In the genomic region with DNA sequence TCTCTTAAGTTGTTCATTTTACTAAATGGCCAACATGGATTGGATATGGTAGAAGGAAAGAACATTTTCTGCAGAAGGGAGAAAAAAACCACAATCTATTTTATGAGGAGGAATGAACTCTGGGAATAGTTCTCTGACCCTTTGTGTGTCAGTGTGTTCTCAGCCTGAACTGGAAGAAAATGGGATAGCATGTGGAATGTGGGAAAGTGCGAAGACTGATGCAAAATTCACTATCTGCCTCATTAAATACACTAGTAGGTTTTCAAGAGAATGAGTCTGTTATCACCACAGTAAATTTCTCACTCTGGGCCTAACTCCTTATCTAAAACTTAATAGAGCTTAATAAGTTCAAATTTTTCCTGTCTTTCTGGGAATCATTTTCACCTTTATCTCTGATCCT, we compare ENCODE assay signal across 24 cellular contexts. TPM values are rescaled to one million over a fixed set of nuclear protein-coding genes. Genes with fewer than 3 reads are reported as not detected.
DNase-seq lines count a peak whose midpoint lies in the region; ATAC-seq, FAIRE-seq and TF ChIP-seq lines count a peak whose summit lies in the region.
"Had no signal": no experiment of that assay in that cellular context is flagged by ENCODE, and none has a peak within 500 bp of the region (broad histone marks: within the 10 kb centered on the region; RNA-seq: fewer than 3 reads in every experiment).

No MANE protein-coding gene starts in this region.

- H3K9me3 ChIP-seq in A549 (no peaks in the 10 kb centered on the region), esophagus squamous epithelium (no peaks in the 10 kb centered on the region)
- H3K9me3 ChIP-seq: body of pancreas, psoas muscle had no signal

- intact Hi-C loops in esophagus squamous epithelium (cut with DNase I) (no loop called here), dorsolateral prefrontal cortex (cut with DNase I) (no loop called here), posterior vena cava (cut with DNase I) (no loop called here)

- no peak for ATAC-seq in A549
- ATAC-seq: body of pancreas; CD8-positive, alpha-beta T cell; naive thymus-derived CD8-positive, alpha-beta T cell had no signal

- H3K27ac Mint-ChIP-seq in osteocyte (ENCODE audit: unreplicated experiment) = peak overlapping the region; percentile 77
- H3K27ac Mint-ChIP-seq: CD8-positive, alpha-beta T cell; naive thymus-derived CD8-positive, alpha-beta T cell; T-helper 1 cell treated with Interleukin-12 subunit alpha and Interleukin-12 subunit beta and Interleukin-4 antibody, amounts not matched to agents 30 μg/mL and 1 μg/mL, for 36 hours had no signal

- H3K4me1 ChIP-seq in A549 (peaks cover 41% of the 10 kb centered on the region), esophagus squamous epithelium (peaks cover 4 to 90% (median 35%) of the 10 kb centered on the region in 3 donors)
- H3K4me1 ChIP-seq: body of pancreas had no signal

- H3K27ac ChIP-seq in A549 = peak overlapping the region; percentile 33 to 39; a peak in 3 of 6 replicates
- H3K27ac ChIP-seq in esophagus squamous epithelium = peak overlapping the region; percentile 68 to 82 (median 68)
- peak overlapping the region in 2 of 59 donors; percentile 5 to 26 for H3K27ac ChIP-seq in dorsolateral prefrontal cortex
- H3K27ac ChIP-seq: psoas muscle had no signal

- TF ChIP-seq EP300 in A549 (IDR thresholded peaks at IDR 0.05) = no peak

- H3K9me3 Mint-ChIP-seq in osteocyte (ENCODE audit: unreplicated experiment) = no peaks in the 10 kb centered on the region
- H3K9me3 Mint-ChIP-seq: CD8-positive, alpha-beta T cell; naive thymus-derived CD8-positive, alpha-beta T cell; stimulated activated effector memory CD8-positive, alpha-beta T cell treated with anti-CD3 and anti-CD28 coated beads, Interleukin-12 subunit alpha, Interleukin-12 subunit beta, amount 100 ng/mL, for 72 hours; T-helper 1 cell treated with Interleukin-12 subunit alpha and Interleukin-12 subunit beta and Interleukin-4 antibody, amounts not matched to agents 30 μg/mL and 1 μg/mL, for 36 hours had no signal

- CTCF ChIA-PET in A549 (lab: Yijun Ruan, JAX) = interaction anchor here (1.3 to 2.0 kb wide), 3 partner anchors 10 to 16 kb away, joined by 3 to 4 read pairs (median 3); no protein-coding TSS in a partner anchor

- peaks cover 13% of the 10 kb centered on the region for H3K36me3 Mint-ChIP-seq in osteocyte (ENCODE audit: unreplicated experiment)

- TF ChIP-seq RAD21 in A549 (conservative IDR thresholded peaks at IDR 0.05 in 1 of 2, IDR thresholded peaks at IDR 0.05 in 1 of 2) = no peak

- H3K4me3 Mint-ChIP-seq in osteocyte (ENCODE audit: unreplicated experiment) = no peak overlapping the region
- H3K4me3 Mint-ChIP-seq: CD8-positive, alpha-beta T cell; naive thymus-derived CD8-positive, alpha-beta T cell; stimulated activated effector memory CD8-positive, alpha-beta T cell treated with anti-CD3 and anti-CD28 coated beads, Interleukin-12 subunit alpha, Interleukin-12 subunit beta, amount 100 ng/mL, for 72 hours; T-helper 1 cell treated with Interleukin-12 subunit alpha and Interleukin-12 subunit beta and Interleukin-4 antibody, amounts not matched to agents 30 μg/mL and 1 μg/mL, for 36 hours had no signal

- WGBS in A549 (ENCODE audit: missing lambda C conversion rate) = 0% methylated on average over 1 of the region's 1 CpG
- 52 to 90% methylated on average over 1 of the region's 1 CpG for WGBS in esophagus squamous epithelium, 2 donors

- peaks cover 76% of the 10 kb centered on the region for H3K4me1 Mint-ChIP-seq in osteocyte (ENCODE audit: unreplicated experiment)

- no peak overlapping the region for H3K4me3 ChIP-seq in A549
- H3K4me3 ChIP-seq in esophagus squamous epithelium = no peak overlapping the region
- H3K4me3 ChIP-seq in dorsolateral prefrontal cortex = no peak overlapping the region
- H3K4me3 ChIP-seq: body of pancreas, psoas muscle had no signal

- POLR2A ChIA-PET in A549 (lab: Yijun Ruan, JAX) = interaction anchor here (1.7 kb wide), 1 partner anchor 11 kb away, joined by 5 read pairs; no protein-coding TSS in a partner anchor

- TF ChIP-seq POLR2A in A549 (IDR thresholded peaks at IDR 0.05; ENCODE audit: low read length) (no peak), esophagus squamous epithelium (IDR thresholded peaks at IDR 0.05) (no peak)

- no peaks in the 10 kb centered on the region for H3K27me3 ChIP-seq in esophagus squamous epithelium
- H3K27me3 ChIP-seq in dorsolateral prefrontal cortex = no peaks in the 10 kb centered on the region
- H3K27me3 ChIP-seq: body of pancreas had no signal

- TF ChIP-seq CTCF in A549 (IDR thresholded peaks at IDR 0.05) (no peak), esophagus squamous epithelium (IDR thresholded peaks at IDR 0.05) (no peak), osteocyte (IDR thresholded peaks at IDR 0.05) (no peak), dorsolateral prefrontal cortex (IDR thresholded peaks at IDR 0.05 in 54 of 56, conservative IDR thresholded peaks at IDR 0.05 in 2 of 56; ENCODE audit: low read depth in 1 of 56, partially characterized antibody in 56 of 56) (no peak)

- DNase-seq in A549 (ENCODE audit: low read depth in 1 of 2, low spot score in 1 of 2) (no peak), M059J (ENCODE audit: low read depth) (peak; percentile 39), esophagus squamous epithelium (lab: John Stamatoyannopoulos, UW) (no peak), osteocyte (ENCODE audit: extremely low spot score, unreplicated experiment) (no peak), dorsolateral prefrontal cortex (no peak), posterior vena cava (ENCODE audit: low spot score) (no peak)
- no peak for DNase-seq in activated naive CD4-positive, alpha-beta T cell (lab: John Stamatoyannopoulos, UW)
- no peak for DNase-seq in stimulated activated CD4-positive, alpha-beta T cell treated with anti-CD3 and anti-CD28 coated beads, Interleukin-2, amount 100 ng/mL, for 48 hours
- DNase-seq: activated CD4-positive, alpha-beta T cell treated with anti-CD3 and anti-CD28 coated beads, Interleukin-2, amount 50 U/mL, for 1 hour; activated naive CD4-positive, alpha-beta T cell treated with anti-CD3 and anti-CD28 coated beads, Interleukin-2, amount 50 U/mL, for 16 hours; activated T-cell treated with anti-CD3 and anti-CD28 coated beads for 4 hours; CD8-positive, alpha-beta T cell; DMS79 treated with DMSO at 0.1 percent for 48 hours; H7; KBM-7; naive thymus-derived CD8-positive, alpha-beta T cell; NCI-H1092; NCI-H2081 treated with DMSO at 0.1 percent for 48 hours; NCI-H510A; psoas muscle; SHP77 had no signal

- H3K27me3 Mint-ChIP-seq in osteocyte (ENCODE audit: unreplicated experiment) = no peaks in the 10 kb centered on the region
- H3K27me3 Mint-ChIP-seq: naive thymus-derived CD8-positive, alpha-beta T cell had no signal

- H3K36me3 ChIP-seq in esophagus squamous epithelium = peaks cover 0 to 2% (median 0%) of the 10 kb centered on the region in 3 donors

- peak overlapping the region; percentile 33; the same call in 2 of the 3 replicates for H3K4me2 ChIP-seq in A549

- FAIRE-seq in A549 (lab: Jason Lieb, UNC) = no peak

TF ChIP-seq in A549, 52 proteins besides CTCF, POLR2A, EP300 and RAD21:
- no peak for TF ChIP-seq ZSCAN20 (CRISPR knock-in tag; IDR thresholded peaks at IDR 0.05)
- TF ChIP-seq SMC3 (IDR thresholded peaks at IDR 0.05) = no peak
- no peak for TF ChIP-seq CEBPB (IDR thresholded peaks at IDR 0.05)

RNA-seq across cellular contexts. Expression of gene ITGA1, which starts 22.7 kb away (rescaled TPM):
- polyA plus RNA-seq in A549 (2011; rRNA removed) (5.3 and 5.5 TPM in 2 replicates), A549 (2017; fragmentation: RNase III; extraction: RNeasy Plus Mini Kit Qiagen cat#74134 plus additional on column Dnase treatment) (0.89 to 2.0 TPM (median 1.5 TPM) in 3 replicates)
- 0.16 and 0.21 TPM in 2 replicates for polyA plus RNA-seq in A549 (2012; cell fraction: cytosol; rRNA removed)
- 0.25 and 0.37 TPM in 2 replicates for polyA plus RNA-seq in A549 (2012; cell fraction: nucleus; rRNA removed)
- polyA minus RNA-seq in A549 (2011; rRNA and poly(A)+ RNA removed) = 4.0 and 7.9 TPM in 2 replicates
- 34.2 and 36.6 TPM in 2 replicates for total RNA-seq in M059J (2014; rRNA removed; shearing (Covaris generic))
- total RNA-seq in esophagus squamous epithelium (10 to 100 TPM in 3 of 4 donors, 1 to 10 TPM in 1; 9.3 to 88.9 (median 17.6) TPM), osteocyte (143 and 150 TPM in 2 replicates), dorsolateral prefrontal cortex (10 to 100 TPM in 92 of 120 experiments, 1 to 10 TPM in 28; 3.7 to 35.1 (median 13.0) TPM), posterior vena cava (100 to 1,000 TPM; 134 to 213 TPM)

RNA-seq across cellular contexts. Expression of gene PELO, which starts 22.7 kb away (rescaled TPM):
- polyA plus RNA-seq in A549 (2011; rRNA removed) (18.9 and 20.1 TPM in 2 replicates), A549 (2017; fragmentation: RNase III; extraction: RNeasy Plus Mini Kit Qiagen cat#74134 plus additional on column Dnase treatment) (15.6 to 16.0 TPM (median 15.6 TPM) in 3 replicates)
- polyA plus RNA-seq in A549 (2012; cell fraction: cytosol; rRNA removed) = 13.8 and 16.2 TPM in 2 replicates
- 14.6 and 15.8 TPM in 2 replicates for polyA plus RNA-seq in A549 (2012; cell fraction: nucleus; rRNA removed)
- 27.0 and 27.4 TPM in 2 replicates for polyA minus RNA-seq in A549 (2011; rRNA and poly(A)+ RNA removed)
- total RNA-seq in M059J (2014; rRNA removed; shearing (Covaris generic)) = 27.8 and 33.8 TPM in 2 replicates
- total RNA-seq in esophagus squamous epithelium (10 to 100 TPM; 10.4 to 25.6 (median 14.6) TPM), osteocyte (82.4 and 83.7 TPM in 2 replicates), dorsolateral prefrontal cortex (10 to 100 TPM; 11.6 to 28.0 (median 17.4) TPM), posterior vena cava (10 to 100 TPM; 49.4 to 61.8 TPM)
